Comparison of ENCODE assay signal across 8 cellular contexts in the genomic region with DNA sequence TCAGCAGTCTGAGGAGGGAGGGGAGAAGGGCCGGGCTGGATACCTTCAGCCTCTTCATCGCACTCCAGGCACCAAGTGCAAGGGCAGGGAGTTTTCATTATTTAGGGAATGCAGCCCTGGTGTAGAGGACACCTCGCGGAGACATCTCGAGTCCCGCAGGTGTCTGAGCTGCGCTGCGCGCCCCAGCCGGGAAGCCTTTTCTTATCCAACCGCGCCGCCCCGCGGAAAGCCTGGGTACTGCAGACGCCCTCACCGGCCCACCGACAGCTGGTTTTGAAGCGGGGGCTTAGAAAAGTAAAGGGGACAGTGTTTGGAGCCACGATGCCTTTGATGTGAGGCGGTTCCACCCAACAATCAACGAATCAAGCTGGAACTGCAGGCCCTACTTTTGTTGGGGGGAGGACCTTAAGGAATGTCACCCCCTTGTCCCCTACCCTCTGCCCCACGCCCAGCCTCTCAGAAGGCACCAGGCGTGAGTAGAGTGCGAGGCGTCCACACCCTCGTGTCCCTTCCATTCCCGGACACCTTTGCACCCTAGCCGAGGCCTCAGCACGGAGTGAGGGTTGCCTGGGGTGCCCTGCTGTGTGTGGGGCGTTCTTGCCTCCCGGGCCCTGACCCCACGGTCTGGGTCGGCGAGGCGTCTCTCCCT. TPM values are rescaled to one million over a fixed set of nuclear protein-coding genes. Genes with fewer than 3 reads are reported as not detected.
DNase-seq lines count a peak whose midpoint lies in the region; ATAC-seq and TF ChIP-seq lines count a peak whose summit lies in the region.

No MANE protein-coding gene starts in this region.

- peak overlapping the region; percentile 37 for H3K4me3 ChIP-seq in HL-60 (replicated peaks; ENCODE audit: insufficient read depth, low read length)
- H3K4me3 ChIP-seq in ovary = no peak overlapping the region
- peak overlapping the region in 1 of 2 donors; percentile 41 for H3K4me3 ChIP-seq in tibial artery

- peak; percentile 91 for TF ChIP-seq CTCF in HL-60 (IDR thresholded peaks at IDR 0.05; ENCODE audit: insufficient read depth, low read length)
- TF ChIP-seq CTCF in ovary (IDR thresholded peaks at IDR 0.05) = peak in 2 of 3 donors; percentile 61 to 75
- TF ChIP-seq CTCF in tibial artery (IDR thresholded peaks at IDR 0.05) = peak; percentile 85 to 89

- no peaks in the 10 kb centered on the region for H3K36me3 ChIP-seq in ovary
- no peaks in the 10 kb centered on the region for H3K36me3 ChIP-seq in tibial artery

- no peaks in the 10 kb centered on the region for H3K9me3 ChIP-seq in ovary
- no peaks in the 10 kb centered on the region for H3K9me3 ChIP-seq in tibial artery

- DNase-seq in ELF-1 (ENCODE audit: low read depth, low spot score) (peak; percentile 89), HL-60 (ENCODE audit: low read depth in 1 of 2, low spot score in 1 of 2) (peak in 1 of 2 experiments; percentile 64), RPMI8226 (peak; percentile 79), germinal center (ENCODE audit: low spot score) (peak; percentile 77), ovary (peak in 4 of 5 donors; percentile 43 to 72 (median 52)), tibial artery (peak in 1 of 2 donors; percentile 52)
- peak; percentile 66 for DNase-seq in activated gamma-delta T cell treated with anti-CD3 and anti-CD28 coated beads, Interleukin-2, amount 50 U/mL, for 16 hours (ENCODE audit: low read depth)

- H3K27me3 ChIP-seq in HL-60 (ENCODE audit: insufficient read depth, poor library complexity, severe bottlenecking) (peaks cover 40% of the 10 kb centered on the region), ovary (no peaks in the 10 kb centered on the region), tibial artery (peaks cover 9 to 91% of the 10 kb centered on the region in 2 donors)

- TF ChIP-seq POLR2A in ovary (IDR thresholded peaks at IDR 0.05) = no peak

- WGBS in ovary, 3 donors = 0 to 2% (median 1%) methylated on average over 36 of the region's 36 CpGs

- H3K4me1 ChIP-seq in ovary (ENCODE audit: insufficient read depth) = peaks cover 3% of the 10 kb centered on the region
- H3K4me1 ChIP-seq in tibial artery = peaks cover 0 to 33% (median 25%) of the 10 kb centered on the region in 4 donors

- no peak for TF ChIP-seq EP300 in ovary (IDR thresholded peaks at IDR 0.05)

- no peak overlapping the region for H3K27ac ChIP-seq in HL-60 (replicated peaks)
- H3K27ac ChIP-seq in ovary = no peak overlapping the region
- no peak overlapping the region for H3K27ac ChIP-seq in tibial artery

- intact Hi-C loops in ovary (cut with DNase I) = loop anchor here (2.0 to 10.0 kb wide), 6 partner anchors 268 to 668 kb away; no protein-coding TSS in a partner anchor
- intact Hi-C loops in tibial artery (cut with DNase I; ENCODE audit: low total_unique reads) = loop anchor here (2.0 to 5.0 kb wide), 2 partner anchors 268 to 644 kb away; no protein-coding TSS in a partner anchor

- ATAC-seq in GM18502 (IDR thresholded peaks at IDR 0.05; ENCODE audit: poor library complexity, unreplicated experiment) = no peak

RNA-seq across cellular contexts. Expression of a gene that starts 8.6 kb away (rescaled TPM):
- total RNA-seq in ovary = not detected
- not detected for polyA plus RNA-seq in ovary
